13 cellular contexts compared by ENCODE assay signal in the genomic region with DNA sequence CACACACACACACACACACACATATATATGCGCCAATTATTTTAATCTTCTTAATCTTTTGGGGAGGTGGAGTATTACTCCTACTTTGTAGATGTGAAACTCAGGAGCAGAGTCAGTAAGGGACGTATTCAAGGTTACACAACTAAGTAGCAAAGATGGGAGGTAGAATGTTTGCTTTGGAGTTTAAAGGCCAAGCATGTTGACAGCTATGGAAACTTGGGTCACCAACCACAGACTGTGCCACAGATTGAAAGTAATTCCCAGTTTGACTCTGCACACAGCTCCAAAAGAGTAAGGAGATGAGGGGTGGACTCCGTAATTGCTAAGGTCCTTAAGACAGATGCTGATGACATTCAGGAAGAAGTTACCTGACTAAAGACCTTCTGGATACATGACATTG.
A peak's percentile ranks its signal among the peaks of the same experiment; 100 is the strongest.
DNase-seq lines count a peak whose midpoint lies in the region; ATAC-seq and TF ChIP-seq lines count a peak whose summit lies in the region.
"Had no signal": no experiment of that assay in that cellular context is flagged by ENCODE, and none has a peak within 500 bp of the region (broad histone marks: within the 10 kb centered on the region; RNA-seq: fewer than 3 reads in every experiment).

No MANE protein-coding gene starts in this region.

- H3K27me3 Mint-ChIP-seq in nephron progenitor cell (ENCODE audit: low read depth, poor library complexity), result no peaks in the 10 kb centered on the region
- H3K27me3 Mint-ChIP-seq: activated B cell treated with CpG ODN at 0.5 μM for 24 hours, B cell had no signal

- H3K9me3 Mint-ChIP-seq in nephron progenitor cell, result no peaks in the 10 kb centered on the region
- H3K9me3 Mint-ChIP-seq: activated B cell treated with CpG ODN at 0.5 μM for 24 hours had no signal

- peak; percentile 12 to 26 for ATAC-seq in right cardiac atrium

- H3K27me3 ChIP-seq in right cardiac atrium (ENCODE audit: control insufficient read depth, insufficient read depth), result no peaks in the 10 kb centered on the region
- H3K27me3 ChIP-seq in tibial artery, result no peaks in the 10 kb centered on the region
- H3K27me3 ChIP-seq: cardiac muscle cell had no signal

- no peaks in the 10 kb centered on the region for H3K36me3 ChIP-seq in tibial artery
- H3K36me3 ChIP-seq: cardiac muscle cell had no signal

- DNase-seq in right cardiac atrium (no peak), cardiac septum (ENCODE audit: low spot score) (no peak), choroid plexus epithelial cell (ENCODE audit: low read depth) (peak; percentile 55), nephron progenitor cell (no peak), tibial artery (no peak), dermis blood vessel endothelial cell (no peak), NK-92 (lab: John Stamatoyannopoulos, UW; ENCODE audit: unreplicated experiment) (no peak)
- DNase-seq: activated CD8-positive, alpha-beta memory T cell treated with anti-CD3 and anti-CD28 coated beads, Interleukin-2, amount 50 U/mL, for 48 hours; GOT3; NCI-H187 treated with DMSO at 0.1 percent for 48 hours had no signal

- 72% methylated on average over 3 of the region's 3 CpGs for WGBS in right cardiac atrium

- peak overlapping the region; percentile 78 for H3K27ac Mint-ChIP-seq in nephron progenitor cell
- H3K27ac Mint-ChIP-seq: activated B cell treated with CpG ODN at 0.5 μM for 24 hours, B cell had no signal

- TF ChIP-seq CTCF in choroid plexus epithelial cell (conservative IDR thresholded peaks at IDR 0.05; ENCODE audit: low read depth, low read length) (no peak), nephron progenitor cell (IDR thresholded peaks at IDR 0.05) (no peak), tibial artery (IDR thresholded peaks at IDR 0.05) (no peak)

- H3K4me3 ChIP-seq in right cardiac atrium (ENCODE audit: low read length) (no peak overlapping the region), choroid plexus epithelial cell (ENCODE audit: low read depth, low read length) (no peak overlapping the region), tibial artery (no peak overlapping the region)
- H3K4me3 ChIP-seq: cardiac muscle cell had no signal

- intact Hi-C loops in right cardiac atrium (cut with DNase I) (loop anchor here in 2 of 4 donors (10.0 kb wide), 3 partner anchors 80 to 650 kb away; no protein-coding TSS in a partner anchor), cardiac septum (cut with DNase I) (loop anchor here (5.0 kb wide), 7 partner anchors 33 to 667 kb away; a partner anchor contains a TSS), tibial artery (cut with DNase I; ENCODE audit: low total_unique reads) (loop anchor here (5.0 kb wide), 1 partner anchor 642 kb away; no protein-coding TSS in a partner anchor)

- no peak overlapping the region for H3K4me3 Mint-ChIP-seq in nephron progenitor cell
- H3K4me3 Mint-ChIP-seq: activated B cell treated with CpG ODN at 0.5 μM for 24 hours, B cell had no signal

- H3K27ac ChIP-seq in right cardiac atrium (ENCODE audit: low read length) (no peak overlapping the region), tibial artery (peak overlapping the region in 1 of 2 donors; percentile 5)
- H3K27ac ChIP-seq: cardiac muscle cell had no signal

- peaks cover 81% of the 10 kb centered on the region for H3K4me1 Mint-ChIP-seq in nephron progenitor cell

- H3K36me3 Mint-ChIP-seq in nephron progenitor cell (ENCODE audit: low read depth), result peaks cover 22% of the 10 kb centered on the region

- H3K4me1 ChIP-seq in right cardiac atrium (ENCODE audit: control insufficient read depth, insufficient read depth, low read length) (peaks cover 9% of the 10 kb centered on the region), tibial artery (peaks cover 0 to 52% (median 21%) of the 10 kb centered on the region in 4 donors)

- H3K9me3 ChIP-seq in right cardiac atrium (ENCODE audit: control insufficient read depth, low read length), result no peaks in the 10 kb centered on the region
- H3K9me3 ChIP-seq in tibial artery, result no peaks in the 10 kb centered on the region
